In the genomic region with DNA sequence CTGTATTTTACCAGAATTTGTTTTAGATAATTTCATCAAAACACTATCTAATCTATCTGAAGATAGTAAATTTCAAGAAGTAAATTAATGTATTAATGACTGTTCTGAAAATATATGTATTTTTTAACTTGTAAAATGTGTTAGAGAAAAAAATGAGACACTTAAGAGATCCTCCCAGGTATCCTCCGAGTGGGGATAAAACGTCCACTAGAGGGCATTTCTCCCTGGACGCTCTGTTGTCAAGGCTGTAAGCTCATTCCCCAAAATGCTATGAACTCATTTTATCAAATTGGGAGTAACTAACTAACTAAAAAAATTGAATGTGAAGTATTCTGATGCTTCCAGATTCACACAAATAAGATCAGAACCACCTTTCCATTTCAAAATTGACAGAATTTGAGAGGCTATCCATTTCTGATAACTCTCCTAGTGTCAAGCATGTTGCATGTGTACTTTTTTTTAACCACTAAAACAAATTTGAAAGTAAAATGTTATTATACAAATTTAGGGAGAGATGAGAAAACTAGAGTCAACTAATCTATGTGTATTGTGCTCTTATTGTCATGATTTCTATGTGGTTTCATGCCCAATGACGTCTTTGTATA, we compare ENCODE assay signal across 8 cellular contexts.
DNase-seq lines count a peak whose midpoint lies in the region; ATAC-seq and TF ChIP-seq lines count a peak whose summit lies in the region.

No MANE protein-coding gene starts in this region.

- peak; percentile 68 for ATAC-seq in HG03039 (IDR thresholded peaks at IDR 0.05; ENCODE audit: unreplicated experiment)

- no peak for DNase-seq in AG09319 (ENCODE audit: extremely low read depth, low read depth)
- peak; percentile 6 for DNase-seq in RPMI7951 (ENCODE audit: low read depth)
- DNase-seq in fibroblast of peridontal ligament (ENCODE audit: extremely low read depth): peak; percentile 40
- peak; percentile 60 for DNase-seq in pons (ENCODE audit: low spot score)
- no peak for DNase-seq in effector CD4-positive, alpha-beta T cell
- no peak for DNase-seq in activated T-cell treated with anti-CD3 and anti-CD28 coated beads, Interleukin-2, amount 50 U/mL, for 1 hour

- peak; percentile 42 for TF ChIP-seq CTCF in AG09319 (IDR thresholded peaks at IDR 0.05; ENCODE audit: low read depth, low read length)
- TF ChIP-seq CTCF in GM12873 (IDR thresholded peaks at IDR 0.05; ENCODE audit: insufficient read depth, low read depth, low read length, missing control alignments): peak; percentile 69

Comparison
In these comparisons a context has a peak if more than half of its experiments do, and no peak if none do; other contexts are left out.
1. DNase-seq: peak in RPMI7951 (single experiment), fibroblast of peridontal ligament (single experiment) and pons (single experiment); none in AG09319 (single experiment), effector CD4-positive, alpha-beta T cell (single experiment) and activated T-cell treated with anti-CD3 and anti-CD28 coated beads, Interleukin-2, amount 50 U/mL, for 1 hour (single experiment).